In the genomic region with DNA sequence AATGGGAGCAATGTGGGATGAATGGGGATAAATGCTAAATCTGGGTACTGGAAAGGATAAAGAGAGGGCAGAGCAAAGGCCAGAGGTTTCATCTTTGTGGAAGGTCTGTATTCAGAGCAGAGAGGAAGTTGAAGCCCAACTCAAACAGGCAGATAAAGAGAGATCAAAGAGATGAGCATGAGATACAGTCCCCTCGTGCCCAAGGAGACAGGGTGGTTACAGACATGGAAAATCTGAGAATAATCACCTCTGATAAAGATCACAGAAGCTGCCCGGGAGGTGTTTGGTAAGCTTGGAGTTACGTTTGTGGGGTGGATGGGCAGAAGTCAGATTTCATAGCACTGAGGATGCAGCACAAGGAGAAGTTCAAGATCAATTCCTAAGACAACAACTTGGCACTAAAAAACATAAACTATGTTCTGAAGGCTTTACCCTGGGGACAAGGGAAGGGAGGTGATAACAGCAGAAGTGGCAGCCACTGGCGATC, we compare ENCODE assay signal across 8 cellular contexts. TPM values are rescaled to one million over a fixed set of nuclear protein-coding genes. Genes with fewer than 3 reads are reported as not detected.
DNase-seq lines count a peak whose midpoint lies in the region; ATAC-seq and TF ChIP-seq lines count a peak whose summit lies in the region.

No MANE protein-coding gene starts in this region.

- 4 to 7% methylated on average over 4 of the region's 4 CpGs for WGBS in esophagus, 2 donors
- 4 to 22% methylated on average over 4 of the region's 4 CpGs for WGBS in sigmoid colon, 2 donors

- H3K9me3 ChIP-seq in esophagus (ENCODE audit: control insufficient read depth in 2 of 2, insufficient read depth in 1 of 2, low read depth in 1 of 2, low read length in 1 of 2) (no peaks in the 10 kb centered on the region), sigmoid colon (no peaks in the 10 kb centered on the region)

- peak overlapping the region; percentile 18 to 54 for H3K27ac ChIP-seq in esophagus (ENCODE audit: low read depth in 2 of 2, low read length in 1 of 2)
- H3K27ac ChIP-seq in sigmoid colon, result peak overlapping the region; percentile 70 to 78 (median 74)

- DNase-seq in sigmoid colon (no peak), NCI-H2171 (lab: John Stamatoyannopoulos, UW) (no peak), activated gamma-delta T cell (lab: John Stamatoyannopoulos, UW) (no peak)

- no peaks in the 10 kb centered on the region for H3K27me3 ChIP-seq in esophagus (ENCODE audit: control insufficient read depth in 1 of 2, insufficient read depth in 2 of 2, low read length in 2 of 2)
- H3K27me3 ChIP-seq in sigmoid colon, result no peaks in the 10 kb centered on the region

- H3K4me3 ChIP-seq in WI38 (ENCODE audit: low read depth, low read length), result peak overlapping the region; percentile 65
- H3K4me3 ChIP-seq in esophagus (ENCODE audit: low read depth in 1 of 2, low read length in 2 of 2), result peak overlapping the region; percentile 50 to 75
- peak overlapping the region; percentile 59 to 66 (median 62) for H3K4me3 ChIP-seq in sigmoid colon

- no peaks in the 10 kb centered on the region for H3K36me3 ChIP-seq in esophagus (ENCODE audit: control insufficient read depth in 2 of 2, insufficient read depth in 2 of 2, low read length in 1 of 2)
- H3K36me3 ChIP-seq in sigmoid colon, result peaks cover 0 to 9% (median 0%) of the 10 kb centered on the region in 4 donors

- TF ChIP-seq CTCF in WI38 (IDR thresholded peaks at IDR 0.05; ENCODE audit: low read depth, low read length), result no peak
- TF ChIP-seq CTCF in sigmoid colon (IDR thresholded peaks at IDR 0.05), result no peak

- intact Hi-C loops in sigmoid colon (cut with DNase I), result loop anchor here (2.0 to 10.0 kb wide), 5 partner anchors 61 to 264 kb away; a partner anchor contains a TSS

- H3K4me1 ChIP-seq in esophagus (ENCODE audit: control insufficient read depth in 2 of 2, insufficient read depth in 2 of 2, low read length in 1 of 2), result no peaks in the 10 kb centered on the region
- H3K4me1 ChIP-seq in sigmoid colon, result peaks cover 0 to 12% (median 3%) of the 10 kb centered on the region in 4 donors

- no peak for TF ChIP-seq EP300 in sigmoid colon (IDR thresholded peaks at IDR 0.05)

- TF ChIP-seq POLR2A in sigmoid colon (IDR thresholded peaks at IDR 0.05), result no peak

- ATAC-seq in GM18517 (IDR thresholded peaks at IDR 0.05; ENCODE audit: unreplicated experiment), result peak; percentile 9
- peak; percentile 7 for ATAC-seq in HG03432 (IDR thresholded peaks at IDR 0.05; ENCODE audit: unreplicated experiment)
- no peak for ATAC-seq in HG02981 (IDR thresholded peaks at IDR 0.05; ENCODE audit: unreplicated experiment)

RNA-seq across cellular contexts. Expression of a gene that starts 0.5 kb away (rescaled TPM):
- polyA plus RNA-seq in esophagus, result 1 to 10 TPM in 1 of 2 donors, under 1 TPM in 1; 0.64 to 1.8 TPM
- total RNA-seq in sigmoid colon, result 10 to 100 TPM in 1 of 4 donors, 1 to 10 TPM in 3; 7.7 to 10.7 (median 8.2) TPM
- 10 to 100 TPM in 1 of 3 donors, under 1 TPM in 2; 0.60 to 44.9 (median 0.92) TPM for polyA plus RNA-seq in sigmoid colon
